In genomic region chr3:14429237-14429636, GRCh38 we compare ENCODE assay signal across 11 cellular contexts. TPM values are rescaled to one million over a fixed set of nuclear protein-coding genes. Genes with fewer than 3 reads are reported as not detected.
DNase-seq lines count a peak whose midpoint lies in the region; ATAC-seq and TF ChIP-seq lines count a peak whose summit lies in the region.
"Had no signal": no experiment of that assay in that cellular context is flagged by ENCODE, and none has a peak within 500 bp of the region (broad histone marks: within the 10 kb centered on the region; RNA-seq: fewer than 3 reads in every experiment).

No MANE protein-coding gene starts in this region.

- H3K4me1 ChIP-seq in CD8-positive, alpha-beta T cell (ENCODE audit: insufficient read depth, low read length): peaks cover 96% of the 10 kb centered on the region
- H3K4me1 ChIP-seq in ascending aorta: peaks cover 15 to 18% of the 10 kb centered on the region in 2 donors

- no peaks in the 10 kb centered on the region for H3K36me3 ChIP-seq in CD8-positive, alpha-beta T cell (ENCODE audit: insufficient read depth, low read length)
- no peaks in the 10 kb centered on the region for H3K36me3 ChIP-seq in KOPT-K1 (ENCODE audit: insufficient read depth, low read length)
- H3K36me3 ChIP-seq in ascending aorta: no peaks in the 10 kb centered on the region
- H3K36me3 ChIP-seq: esophagus squamous epithelium had no signal

- peak overlapping the region; percentile 22 for H3K27ac ChIP-seq in CD8-positive, alpha-beta T cell (ENCODE audit: low read depth, low read length)
- H3K27ac ChIP-seq in KOPT-K1 (ENCODE audit: low read depth, low read length, poor library complexity, severe bottlenecking) (peak overlapping the region; percentile 34), ascending aorta (peak overlapping the region in 1 of 2 donors; percentile 26)
- H3K27ac ChIP-seq: VCaP had no signal

- no peaks in the 10 kb centered on the region for H3K27me3 ChIP-seq in CD8-positive, alpha-beta T cell (ENCODE audit: insufficient read depth, low read length)
- H3K27me3 ChIP-seq in ascending aorta: no peaks in the 10 kb centered on the region
- H3K27me3 ChIP-seq: esophagus squamous epithelium had no signal

- H3K4me1 Mint-ChIP-seq in CD8-positive, alpha-beta T cell (ENCODE audit: low read depth): peaks cover 96% of the 10 kb centered on the region
- H3K4me1 Mint-ChIP-seq in activated T-helper 2 cell treated with anti-CD3 and anti-CD28 coated beads, Interferon-gamma antibody, Interleukin-2, Interleukin-4, amounts not matched to agents 10 μg/mL and 5 μg/mL and 100 μg/mL, durations not matched to agents 14 hours and 24 hours and 36 hours (ENCODE audit: low read depth): peaks cover 90% of the 10 kb centered on the region
- H3K4me1 Mint-ChIP-seq in natural killer cell: peaks cover 86 to 98% of the 10 kb centered on the region in 2 donors

- DNase-seq in CD8-positive, alpha-beta T cell: no peak
- no peak for DNase-seq in activated T-helper 2 cell treated with anti-CD3 and anti-CD28 coated beads, Interferon-gamma antibody, Interleukin-2, Interleukin-4, amounts not matched to agents 10 μg/mL and 5 μg/mL and 100 μg/mL, durations not matched to agents 14 hours and 24 hours and 36 hours (ENCODE audit: low spot score)
- DNase-seq in natural killer cell (no peak), NCI-H187 treated with DMSO at 0.1 percent for 48 hours (lab: John Stamatoyannopoulos, UW) (no peak), GF-D8 (lab: John Stamatoyannopoulos, UW) (no peak), ascending aorta (ENCODE audit: low spot score in 2 of 2) (no peak)
- DNase-seq: DND-41, esophagus squamous epithelium, posterior cingulate gyrus had no signal

- H3K4me3 Mint-ChIP-seq in CD8-positive, alpha-beta T cell: no peak overlapping the region
- no peak overlapping the region for H3K4me3 Mint-ChIP-seq in activated T-helper 2 cell treated with anti-CD3 and anti-CD28 coated beads, Interferon-gamma antibody, Interleukin-2, Interleukin-4, amounts not matched to agents 10 μg/mL and 5 μg/mL and 100 μg/mL, durations not matched to agents 14 hours and 24 hours and 36 hours (ENCODE audit: low read depth)
- H3K4me3 Mint-ChIP-seq in natural killer cell: no peak overlapping the region

- H3K27me3 Mint-ChIP-seq in CD8-positive, alpha-beta T cell (ENCODE audit: low read depth): no peaks in the 10 kb centered on the region
- no peaks in the 10 kb centered on the region for H3K27me3 Mint-ChIP-seq in activated T-helper 2 cell treated with anti-CD3 and anti-CD28 coated beads, Interferon-gamma antibody, Interleukin-2, Interleukin-4, amounts not matched to agents 10 μg/mL and 5 μg/mL and 100 μg/mL, durations not matched to agents 14 hours and 24 hours and 36 hours (ENCODE audit: low read depth)
- H3K27me3 Mint-ChIP-seq in natural killer cell (ENCODE audit: low read depth in 2 of 2): no peaks in the 10 kb centered on the region

- no peaks in the 10 kb centered on the region for H3K9me3 ChIP-seq in CD8-positive, alpha-beta T cell (ENCODE audit: low read length)
- H3K9me3 ChIP-seq in KOPT-K1 (ENCODE audit: insufficient read depth, low read length, poor library complexity, severe bottlenecking): no peaks in the 10 kb centered on the region
- H3K9me3 ChIP-seq in ascending aorta: no peaks in the 10 kb centered on the region
- H3K9me3 ChIP-seq: esophagus squamous epithelium had no signal

- TF ChIP-seq CTCF in CD8-positive, alpha-beta T cell (IDR thresholded peaks at IDR 0.05): no peak
- TF ChIP-seq CTCF in natural killer cell (IDR thresholded peaks at IDR 0.05) (no peak), ascending aorta (IDR thresholded peaks at IDR 0.05) (no peak)

- H3K9me3 Mint-ChIP-seq in CD8-positive, alpha-beta T cell: no peaks in the 10 kb centered on the region
- no peaks in the 10 kb centered on the region for H3K9me3 Mint-ChIP-seq in activated T-helper 2 cell treated with anti-CD3 and anti-CD28 coated beads, Interferon-gamma antibody, Interleukin-2, Interleukin-4, amounts not matched to agents 10 μg/mL and 5 μg/mL and 100 μg/mL, durations not matched to agents 14 hours and 24 hours and 36 hours
- H3K9me3 Mint-ChIP-seq in natural killer cell: no peaks in the 10 kb centered on the region

- H3K36me3 Mint-ChIP-seq in CD8-positive, alpha-beta T cell: no peaks in the 10 kb centered on the region
- peaks cover 20% of the 10 kb centered on the region for H3K36me3 Mint-ChIP-seq in activated T-helper 2 cell treated with anti-CD3 and anti-CD28 coated beads, Interferon-gamma antibody, Interleukin-2, Interleukin-4, amounts not matched to agents 10 μg/mL and 5 μg/mL and 100 μg/mL, durations not matched to agents 14 hours and 24 hours and 36 hours (ENCODE audit: low read depth)
- H3K36me3 Mint-ChIP-seq in natural killer cell: no peaks in the 10 kb centered on the region

- ATAC-seq in CD8-positive, alpha-beta T cell: no peak
- no peak for ATAC-seq in natural killer cell

- no peak overlapping the region for H3K4me3 ChIP-seq in CD8-positive, alpha-beta T cell (ENCODE audit: low read depth, low read length)
- no peak overlapping the region for H3K4me3 ChIP-seq in ascending aorta
- H3K4me3 ChIP-seq: esophagus squamous epithelium had no signal

- CTCF ChIA-PET in CD8-positive, alpha-beta T cell (lab: Charles Lee): interaction anchor here (1.2 to 1.5 kb wide), 5 partner anchors 24 to 151 kb away, joined by 3 to 6 read pairs (median 5); partner anchors contain the start of gene SLC6A6

- intact Hi-C loops in CD8-positive, alpha-beta T cell (cut with DNase I, micrococcal nuclease): loop anchor here in 1 of 2 experiments (10.0 kb wide), 1 partner anchor 944 kb away; the partner anchor contains the start of gene HDAC11
- intact Hi-C loops in activated T-helper 2 cell treated with anti-CD3 and anti-CD28 coated beads, Interferon-gamma antibody, Interleukin-2, Interleukin-4, amounts not matched to agents 10 μg/mL and 5 μg/mL and 100 μg/mL, durations not matched to agents 14 hours and 24 hours and 36 hours (cut with micrococcal nuclease): loop anchor here (10.0 kb wide), 1 partner anchor 304 kb away; the partner anchor contains the start of genes CHCHD4 and TMEM43
- intact Hi-C loops in natural killer cell (cut with micrococcal nuclease) (no loop called here), ascending aorta (cut with DNase I) (no loop called here)

- peak overlapping the region; percentile 99 for H3K27ac Mint-ChIP-seq in CD8-positive, alpha-beta T cell
- peak overlapping the region; percentile 76 for H3K27ac Mint-ChIP-seq in activated T-helper 2 cell treated with anti-CD3 and anti-CD28 coated beads, Interferon-gamma antibody, Interleukin-2, Interleukin-4, amounts not matched to agents 10 μg/mL and 5 μg/mL and 100 μg/mL, durations not matched to agents 14 hours and 24 hours and 36 hours
- H3K27ac Mint-ChIP-seq in natural killer cell: peak overlapping the region; percentile 96 to 97

- POLR2A ChIA-PET in CD8-positive, alpha-beta T cell (lab: Charles Lee): interaction anchor here (1.2 to 6.7 kb wide), 2 partner anchors 12 to 26 kb away, joined by 5 to 81 read pairs; partner anchors contain the start of gene SLC6A6

RNA-seq across cellular contexts. Expression of gene SLC6A6, which starts 26.8 kb away (rescaled TPM):
- 10 to 100 TPM; 25.8 to 30.9 TPM for total RNA-seq in CD8-positive, alpha-beta T cell
- 55.1 and 55.8 TPM in 2 replicates for total RNA-seq in activated T-helper 2 cell treated with anti-CD3 and anti-CD28 coated beads, Interferon-gamma antibody, Interleukin-2, Interleukin-4, amounts not matched to agents 10 μg/mL and 5 μg/mL and 100 μg/mL, durations not matched to agents 14 hours and 24 hours and 36 hours
- total RNA-seq in natural killer cell: 10 to 100 TPM; 43.7 to 55.4 (median 50.1) TPM
- 78.1 TPM for total RNA-seq in ascending aorta
